1 cellular context compared by ENCODE assay signal in the genomic region with DNA sequence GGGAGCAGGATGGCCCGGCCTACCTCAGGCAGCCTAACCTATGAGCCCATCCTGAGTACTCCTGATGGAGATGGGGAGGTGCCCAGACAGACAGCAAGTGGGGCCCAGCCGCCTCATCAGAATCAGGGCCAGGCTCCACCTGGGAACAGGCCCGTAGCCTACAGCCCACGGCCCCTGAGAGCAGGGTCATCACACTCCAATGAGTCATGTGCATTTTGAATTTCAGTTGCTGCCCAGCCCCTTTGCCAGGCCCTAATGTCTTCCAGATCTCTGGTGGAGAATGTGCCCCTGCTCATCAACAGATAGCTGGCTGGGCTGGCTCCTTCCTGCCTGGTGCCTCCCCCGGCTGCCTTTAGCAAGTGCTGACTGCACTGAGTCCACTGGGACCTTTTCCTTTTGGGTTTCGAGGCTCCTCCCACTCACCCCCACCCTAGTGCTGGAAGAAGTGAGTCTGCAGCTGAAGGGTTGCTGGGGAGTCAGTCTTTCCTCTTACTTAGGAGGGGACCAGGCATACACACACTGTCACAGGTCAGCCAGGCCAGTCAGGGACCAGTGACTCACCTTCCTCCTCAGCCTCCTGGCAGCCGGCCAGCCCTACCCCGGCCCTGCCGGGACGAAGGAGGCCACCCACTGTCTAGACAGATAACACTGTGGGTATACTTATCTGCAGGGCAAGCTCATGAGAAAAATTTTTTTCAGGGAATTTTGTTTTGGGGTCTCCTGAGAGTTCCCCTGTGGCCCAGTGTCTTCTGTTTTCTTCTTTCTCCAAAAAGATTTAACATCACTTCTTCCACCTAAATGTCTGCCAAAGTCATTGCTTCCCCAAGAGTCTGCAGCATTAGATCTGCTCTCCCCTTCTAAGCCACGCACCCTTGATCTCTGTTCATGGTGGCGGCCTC.
TF ChIP-seq lines count a peak whose summit lies in the region.

No MANE protein-coding gene starts in this region.

TF ChIP-seq in SK-N-SH, 30 proteins besides CTCF, POLR2A, EP300 and RAD21 (continued from another document):
- TF ChIP-seq, protein P1, sequence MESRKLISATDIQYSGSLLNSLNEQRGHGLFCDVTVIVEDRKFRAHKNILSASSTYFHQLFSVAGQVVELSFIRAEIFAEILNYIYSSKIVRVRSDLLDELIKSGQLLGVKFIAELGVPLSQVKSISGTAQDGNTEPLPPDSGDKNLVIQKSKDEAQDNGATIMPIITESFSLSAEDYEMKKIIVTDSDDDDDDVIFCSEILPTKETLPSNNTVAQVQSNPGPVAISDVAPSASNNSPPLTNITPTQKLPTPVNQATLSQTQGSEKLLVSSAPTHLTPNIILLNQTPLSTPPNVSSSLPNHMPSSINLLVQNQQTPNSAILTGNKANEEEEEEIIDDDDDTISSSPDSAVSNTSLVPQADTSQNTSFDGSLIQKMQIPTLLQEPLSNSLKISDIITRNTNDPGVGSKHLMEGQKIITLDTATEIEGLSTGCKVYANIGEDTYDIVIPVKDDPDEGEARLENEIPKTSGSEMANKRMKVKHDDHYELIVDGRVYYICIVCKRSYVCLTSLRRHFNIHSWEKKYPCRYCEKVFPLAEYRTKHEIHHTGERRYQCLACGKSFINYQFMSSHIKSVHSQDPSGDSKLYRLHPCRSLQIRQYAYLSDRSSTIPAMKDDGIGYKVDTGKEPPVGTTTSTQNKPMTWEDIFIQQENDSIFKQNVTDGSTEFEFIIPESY (IDR thresholded peaks at IDR 0.05; ENCODE audit: borderline replicate concordance, low read depth): peak; percentile 66; the same call in 1 of the 2 replicates
- TF ChIP-seq TCF12 (IDR thresholded peaks at IDR 0.05) (peak; percentile 92), FOSL2 (IDR thresholded peaks at IDR 0.05; ENCODE audit: borderline replicate concordance, low read depth) (peak; percentile 82), TAF1 (IDR thresholded peaks at IDR 0.05; ENCODE audit: borderline replicate concordance, low read depth, low read length) (no peak), FOXJ3 (CRISPR knock-in tag; IDR thresholded peaks at IDR 0.05) (0 out of 2 replicates have a peak, but pooled peaks have one; percentile 19)
- TF ChIP-seq, protein P2, sequence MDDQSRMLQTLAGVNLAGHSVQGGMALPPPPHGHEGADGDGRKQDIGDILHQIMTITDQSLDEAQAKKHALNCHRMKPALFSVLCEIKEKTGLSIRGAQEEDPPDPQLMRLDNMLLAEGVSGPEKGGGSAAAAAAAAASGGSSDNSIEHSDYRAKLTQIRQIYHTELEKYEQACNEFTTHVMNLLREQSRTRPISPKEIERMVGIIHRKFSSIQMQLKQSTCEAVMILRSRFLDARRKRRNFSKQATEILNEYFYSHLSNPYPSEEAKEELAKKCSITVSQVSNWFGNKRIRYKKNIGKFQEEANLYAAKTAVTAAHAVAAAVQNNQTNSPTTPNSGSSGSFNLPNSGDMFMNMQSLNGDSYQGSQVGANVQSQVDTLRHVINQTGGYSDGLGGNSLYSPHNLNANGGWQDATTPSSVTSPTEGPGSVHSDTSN (IDR thresholded peaks at IDR 0.05): no peak; the same call in none of the 2 replicates
